Comparison of ENCODE assay signal across 13 cellular contexts in the genomic region with DNA sequence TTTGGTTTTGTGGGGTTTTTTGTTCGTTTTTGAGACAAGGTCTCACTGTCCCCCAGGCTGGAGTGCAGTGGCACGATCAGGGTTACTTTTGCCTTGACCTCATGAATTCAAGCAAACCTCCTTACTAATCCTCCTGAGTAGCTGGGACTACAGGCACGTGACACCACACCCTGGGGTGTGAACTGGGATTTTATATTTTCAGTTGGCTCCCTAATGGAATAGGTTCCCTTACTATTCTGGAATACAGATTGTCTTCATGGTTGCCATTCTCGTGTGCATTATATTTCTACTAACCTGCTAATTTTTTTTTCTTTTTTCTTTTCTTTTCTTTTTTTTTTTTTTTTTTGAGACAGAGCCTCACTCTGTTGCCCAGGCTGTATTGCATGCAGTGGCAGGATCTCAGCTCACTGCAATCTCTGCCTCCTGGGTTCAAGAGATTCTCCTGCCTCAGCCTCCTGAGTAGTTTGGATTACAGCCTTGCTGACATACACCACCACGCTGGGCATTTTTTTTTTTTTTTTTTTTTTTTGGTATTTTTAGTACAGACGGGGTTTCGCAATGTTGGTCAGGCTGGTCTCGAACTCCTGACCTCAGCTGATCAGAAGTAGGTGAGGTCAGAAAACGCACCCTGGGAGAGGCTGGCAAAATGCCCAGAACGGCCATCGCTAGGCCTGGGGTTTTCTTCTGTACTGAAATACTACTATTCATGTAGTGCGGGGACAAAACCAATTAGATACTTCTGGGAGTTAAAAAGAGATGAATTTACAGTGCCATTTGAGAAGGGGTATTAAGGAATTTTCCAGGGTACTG. TPM values are rescaled to one million over a fixed set of nuclear protein-coding genes. Genes with fewer than 3 reads are reported as not detected.
DNase-seq lines count a peak whose midpoint lies in the region; ATAC-seq and TF ChIP-seq lines count a peak whose summit lies in the region.
"Not testable (repeated sequence)": the region's sequence is repeated elsewhere in the genome, so short reads cannot be mapped to it uniquely, and the experiment has no call there.
"Had no signal": no experiment of that assay in that cellular context is flagged by ENCODE, and none has a peak within 500 bp of the region (broad histone marks: within the 10 kb centered on the region; RNA-seq: fewer than 3 reads in every experiment).

No MANE protein-coding gene starts in this region.

- H3K4me3 Mint-ChIP-seq in nephron progenitor cell, result peak overlapping the region; percentile 79

- H3K9me3 Mint-ChIP-seq in nephron progenitor cell, result not testable (repeated sequence)

- H2BK120ac ChIP-seq in IMR-90 (ENCODE audit: low read depth, low read length), result not testable (repeated sequence)

- not testable (repeated sequence) for H3K4me3 ChIP-seq in IMR-90 (ENCODE audit: insufficient read depth, low read depth, low read length); ascending aorta
- H3K4me3 ChIP-seq in WERI-Rb-1 (ENCODE audit: low read depth, low read length) (peak overlapping the region; percentile 52), thoracic aorta (peak overlapping the region; percentile 67)

- not testable (repeated sequence) for H3K27me3 ChIP-seq in IMR-90 (ENCODE audit: control insufficient read depth, insufficient read depth, low read length); WERI-Rb-1 (ENCODE audit: insufficient read depth, low read depth, severe bottlenecking); ascending aorta; thoracic aorta (replicated peaks; ENCODE audit: insufficient read depth)

- TF ChIP-seq CTCF in IMR-90 (conservative IDR thresholded peaks at IDR 0.05; ENCODE audit: low read depth, low read length); WERI-Rb-1 (IDR thresholded peaks at IDR 0.05; ENCODE audit: low read depth, low read length); ascending aorta (IDR thresholded peaks at IDR 0.05); nephron progenitor cell (IDR thresholded peaks at IDR 0.05); thoracic aorta (IDR thresholded peaks at IDR 0.05): not testable (repeated sequence)

- not testable (repeated sequence) for H2BK5ac ChIP-seq in IMR-90 (ENCODE audit: low read depth, low read length, poor library complexity, severe bottlenecking)

- H3K36me3 Mint-ChIP-seq in nephron progenitor cell (ENCODE audit: low read depth), result not testable (repeated sequence)

- ATAC-seq in IMR-90 (ENCODE audit: low read depth); thoracic aorta (ENCODE audit: insufficient number of reproducible peaks, low FRiP score, low read depth): not testable (repeated sequence)

- intact Hi-C loops in IMR-90 (cut with micrococcal nuclease); ascending aorta (cut with DNase I): not testable (repeated sequence)

- dilution Hi-C loops in IMR-90 (cut with HindIII; ENCODE audit: low sequenced_read_pairs, unreplicated experiment), result not testable (repeated sequence)

- in situ Hi-C loops in IMR-90 (cut with MboI; ENCODE audit: low sequenced_read_pairs), result not testable (repeated sequence)

- H3K18ac ChIP-seq in IMR-90 (ENCODE audit: low read depth, low read length), result not testable (repeated sequence)

- H3K4me2 ChIP-seq in IMR-90 (ENCODE audit: low read depth, low read length), result not testable (repeated sequence)

- POLR2A ChIA-PET in IMR-90 (lab: Charles Lee; ENCODE audit: unreplicated experiment), result not testable (repeated sequence)

- H2BK15ac ChIP-seq in IMR-90 (ENCODE audit: low read depth, low read length), result not testable (repeated sequence)

- DNase-seq in COLO668 (lab: John Stamatoyannopoulos, UW; ENCODE audit: unreplicated experiment) (peak; percentile 9), NCI-H82 treated with DMSO at 0.1 percent for 48 hours (lab: John Stamatoyannopoulos, UW; ENCODE audit: unreplicated experiment) (peak; percentile 51), WERI-Rb-1 (peak; percentile 52), ascending aorta (ENCODE audit: low spot score in 2 of 2) (peak in 1 of 2 donors; percentile 67), fibroblast of the conjunctiva (ENCODE audit: low read depth) (peak; percentile 32)
- DNase-seq in IMR-90; nephron progenitor cell; thoracic aorta (ENCODE audit: low spot score): not testable (repeated sequence)

- H3K56ac ChIP-seq in IMR-90 (ENCODE audit: extremely low read depth, insufficient read depth, low read length), result not testable (repeated sequence)

- not testable (repeated sequence) for H4K5ac ChIP-seq in IMR-90 (ENCODE audit: low read depth, low read length)

- CTCF ChIA-PET in IMR-90 (lab: Yijun Ruan, JAX), result not testable (repeated sequence)

- H3K79me1 ChIP-seq in IMR-90 (ENCODE audit: low read depth in 1 of 2, low read length in 2 of 2), result not testable (repeated sequence)

- not testable (repeated sequence) for TF ChIP-seq RAD21 in IMR-90 (IDR thresholded peaks at IDR 0.05; ENCODE audit: low read length)

- not testable (repeated sequence) for H3K9ac ChIP-seq in IMR-90 (ENCODE audit: low read depth, low read length)

- not testable (repeated sequence) for H3K4me1 ChIP-seq in IMR-90 (ENCODE audit: control insufficient read depth, insufficient read depth, low read length); ascending aorta
- peaks cover 9 to 15% of the 10 kb centered on the region in 2 donors for H3K4me1 ChIP-seq in thoracic aorta (ENCODE audit: control insufficient read depth in 1 of 2, low read depth in 2 of 2)

- H3K9me1 ChIP-seq in IMR-90 (ENCODE audit: insufficient read depth, low read length), result not testable (repeated sequence)

- not testable (repeated sequence) for H3K9me3 ChIP-seq in IMR-90 (ENCODE audit: control insufficient read depth, insufficient read depth, low read length); WERI-Rb-1 (ENCODE audit: severe bottlenecking); ascending aorta; thoracic aorta

- H3K27me3 Mint-ChIP-seq in nephron progenitor cell (ENCODE audit: low read depth, poor library complexity), result not testable (repeated sequence)

- H4K20me1 ChIP-seq in IMR-90 (ENCODE audit: insufficient read depth, low read length), result not testable (repeated sequence)

- H2AK9ac ChIP-seq in IMR-90 (replicated peaks; ENCODE audit: low read depth, low read length, poor library complexity), result not testable (repeated sequence)

- no CpG with 5 or more reads among the region's 12 CpGs for WGBS in IMR-90 (ENCODE audit: extremely low coverage in 2 of 2, insufficient read length in 1 of 2), 2 experiments

- not testable (repeated sequence) for H3K36me3 ChIP-seq in IMR-90 (ENCODE audit: control insufficient read depth, insufficient read depth, low read length); WERI-Rb-1; ascending aorta; thoracic aorta

- not testable (repeated sequence) for H3K23ac ChIP-seq in IMR-90 (ENCODE audit: low read depth, low read length)

- not testable (repeated sequence) for H3K4ac ChIP-seq in IMR-90 (ENCODE audit: low read depth, low read length)

- H2AFZ ChIP-seq in IMR-90 (replicated peaks; ENCODE audit: low read length, poor library complexity), result not testable (repeated sequence)

- H2BK20ac ChIP-seq in IMR-90 (ENCODE audit: low read depth, low read length), result not testable (repeated sequence)

- not testable (repeated sequence) for H3K14ac ChIP-seq in IMR-90 (replicated peaks; ENCODE audit: low read depth, low read length)

- H3K27ac ChIP-seq in IMR-90 (ENCODE audit: insufficient read depth, low read length); WERI-Rb-1: not testable (repeated sequence)
- H3K27ac ChIP-seq in ascending aorta, result peak overlapping the region; percentile 79 to 96
- H3K27ac ChIP-seq in thoracic aorta, result peak overlapping the region; percentile 72 to 87

- not testable (repeated sequence) for H4K91ac ChIP-seq in IMR-90 (ENCODE audit: insufficient read depth, low read depth, low read length)

- peak overlapping the region; percentile 100 for H3K27ac Mint-ChIP-seq in nephron progenitor cell

- TF ChIP-seq POLR2A in IMR-90 (IDR thresholded peaks at IDR 0.05; ENCODE audit: low read depth, low read length), result not testable (repeated sequence)

- not testable (repeated sequence) for H2AK5ac ChIP-seq in IMR-90 (ENCODE audit: low read depth, low read length)

- not testable (repeated sequence) for BruUV-seq in IMR-90 (replicated peaks; lab: Mats Ljungman, UMichigan)

- H3K4me1 Mint-ChIP-seq in nephron progenitor cell, result peaks cover 47% of the 10 kb centered on the region

- not testable (repeated sequence) for H4K8ac ChIP-seq in IMR-90 (ENCODE audit: low read depth in 2 of 2, low read length in 2 of 2)

TF ChIP-seq in IMR-90, 13 proteins besides CTCF, POLR2A, EP300 and RAD21:
- peak; percentile 83 for TF ChIP-seq CEBPB (IDR thresholded peaks at IDR 0.05; ENCODE audit: low read depth, low read length)

RNA-seq across cellular contexts. Expression of a gene that starts 42.5 kb away (rescaled TPM):
- total RNA-seq in IMR-90 (2012; rRNA removed), result not detected in 2 replicates
- polyA plus RNA-seq in IMR-90 (2012; rRNA removed), result not detected in 2 replicates
- polyA plus RNA-seq in IMR-90 (2012; cell fraction: cytosol; rRNA removed), result not detected in 2 replicates
- polyA plus RNA-seq in IMR-90 (2012; cell fraction: nucleus; rRNA removed; ENCODE audit: low replicate concordance), result not detected in 2 replicates
- total RNA-seq in ascending aorta, result not detected
- total RNA-seq in thoracic aorta, result not detected
- total RNA-seq: epithelial cell of proximal tubule, kidney epithelial cell, pancreas, vagina had no signal
- polyA plus RNA-seq: adipose tissue had no signal
